ENCODE assay signal across 1 cellular context in the genomic region with DNA sequence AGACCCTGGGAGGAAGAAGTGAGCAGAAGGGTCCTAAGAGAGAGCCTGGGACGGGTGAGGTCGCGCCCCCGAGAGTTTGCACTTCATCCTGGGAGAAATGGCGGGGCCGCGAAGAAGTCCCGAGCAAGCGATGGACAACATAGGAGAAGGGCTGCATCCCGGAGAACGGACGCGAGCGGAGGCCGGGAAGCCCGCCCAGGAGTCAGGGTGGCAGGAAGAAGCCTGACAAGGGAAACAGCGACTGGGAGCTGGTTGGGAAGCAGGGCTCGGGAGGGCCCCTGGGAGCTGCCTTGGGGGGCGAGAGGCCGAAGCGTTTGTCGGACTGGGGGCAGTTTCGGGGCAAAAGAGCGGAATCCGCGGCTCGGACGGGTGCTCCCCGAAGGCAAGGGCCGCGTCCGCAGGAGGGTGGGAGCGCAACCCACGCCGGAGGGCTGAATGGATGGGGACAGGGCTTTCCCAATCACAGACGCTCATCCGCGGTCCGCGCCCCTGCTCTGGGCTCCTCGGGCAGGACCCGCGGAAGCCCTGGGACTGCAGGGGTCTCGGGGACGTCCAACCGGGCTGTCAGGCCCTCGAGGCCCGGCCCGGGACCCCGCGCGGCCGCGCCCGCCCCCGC.
TF ChIP-seq lines count a peak whose summit lies in the region.

No MANE protein-coding gene starts in this region.

TF ChIP-seq in K562, 482 proteins besides CTCF, POLR2A, EP300 and RAD21 (continued from another document):
- TF ChIP-seq, protein P1, sequence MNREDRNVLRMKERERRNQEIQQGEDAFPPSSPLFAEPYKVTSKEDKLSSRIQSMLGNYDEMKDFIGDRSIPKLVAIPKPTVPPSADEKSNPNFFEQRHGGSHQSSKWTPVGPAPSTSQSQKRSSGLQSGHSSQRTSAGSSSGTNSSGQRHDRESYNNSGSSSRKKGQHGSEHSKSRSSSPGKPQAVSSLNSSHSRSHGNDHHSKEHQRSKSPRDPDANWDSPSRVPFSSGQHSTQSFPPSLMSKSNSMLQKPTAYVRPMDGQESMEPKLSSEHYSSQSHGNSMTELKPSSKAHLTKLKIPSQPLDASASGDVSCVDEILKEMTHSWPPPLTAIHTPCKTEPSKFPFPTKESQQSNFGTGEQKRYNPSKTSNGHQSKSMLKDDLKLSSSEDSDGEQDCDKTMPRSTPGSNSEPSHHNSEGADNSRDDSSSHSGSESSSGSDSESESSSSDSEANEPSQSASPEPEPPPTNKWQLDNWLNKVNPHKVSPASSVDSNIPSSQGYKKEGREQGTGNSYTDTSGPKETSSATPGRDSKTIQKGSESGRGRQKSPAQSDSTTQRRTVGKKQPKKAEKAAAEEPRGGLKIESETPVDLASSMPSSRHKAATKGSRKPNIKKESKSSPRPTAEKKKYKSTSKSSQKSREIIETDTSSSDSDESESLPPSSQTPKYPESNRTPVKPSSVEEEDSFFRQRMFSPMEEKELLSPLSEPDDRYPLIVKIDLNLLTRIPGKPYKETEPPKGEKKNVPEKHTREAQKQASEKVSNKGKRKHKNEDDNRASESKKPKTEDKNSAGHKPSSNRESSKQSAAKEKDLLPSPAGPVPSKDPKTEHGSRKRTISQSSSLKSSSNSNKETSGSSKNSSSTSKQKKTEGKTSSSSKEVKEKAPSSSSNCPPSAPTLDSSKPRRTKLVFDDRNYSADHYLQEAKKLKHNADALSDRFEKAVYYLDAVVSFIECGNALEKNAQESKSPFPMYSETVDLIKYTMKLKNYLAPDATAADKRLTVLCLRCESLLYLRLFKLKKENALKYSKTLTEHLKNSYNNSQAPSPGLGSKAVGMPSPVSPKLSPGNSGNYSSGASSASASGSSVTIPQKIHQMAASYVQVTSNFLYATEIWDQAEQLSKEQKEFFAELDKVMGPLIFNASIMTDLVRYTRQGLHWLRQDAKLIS (CRISPR knock-in tag; IDR thresholded peaks at IDR 0.05), result peak; percentile 55; the same call in 1 of the 2 replicates
- TF ChIP-seq HMG20A (CRISPR knock-in tag; conservative IDR thresholded peaks at IDR 0.05) (no peak), CHD4 (IDR thresholded peaks at IDR 0.05; ENCODE audit: insufficient read depth, insufficient replicate concordance, low read depth, low read length, poor library complexity, severe bottlenecking) (no peak), FOXK2 (conservative IDR thresholded peaks at IDR 0.05 in 1 of 2, IDR thresholded peaks at IDR 0.05 in 1 of 2; ENCODE audit: low read depth in 2 of 2) (no peak), MECOM (CRISPR knock-in tag; IDR thresholded peaks at IDR 0.05) (no peak), ZSCAN32 (CRISPR knock-in tag; IDR thresholded peaks at IDR 0.05) (no peak), PHB (CRISPR knock-in tag; IDR thresholded peaks at IDR 0.05) (no peak), SP2 (IDR thresholded peaks at IDR 0.05; ENCODE audit: extremely low read depth, low read depth, low read length, poor library complexity, severe bottlenecking) (no peak), PCBP1 (IDR thresholded peaks at IDR 0.05; ENCODE audit: low read depth, low read length, poor library complexity, severe bottlenecking) (no peak), KHSRP (IDR thresholded peaks at IDR 0.05) (no peak), SAP30 (IDR thresholded peaks at IDR 0.05; ENCODE audit: borderline replicate concordance, insufficient read depth, low read depth, low read length, poor library complexity, severe bottlenecking) (peak; percentile 30), ZBTB7A (IDR thresholded peaks at IDR 0.05; ENCODE audit: borderline replicate concordance, control insufficient read depth, low read depth, low read length) (no peak), RBFOX2 (IDR thresholded peaks at IDR 0.05; ENCODE audit: low read depth, low read length) (peak; percentile 78), CCNT2 (IDR thresholded peaks at IDR 0.05; ENCODE audit: borderline replicate concordance, extremely low read depth, insufficient read length, low read depth, low read length) (peak; percentile 29), RB1 (IDR thresholded peaks at IDR 0.05; ENCODE audit: low read depth) (no peak), COPS2 (conservative IDR thresholded peaks at IDR 0.05) (no peak), ZFX (CRISPR knock-in tag; IDR thresholded peaks at IDR 0.05) (peak; percentile 42; the same call in 1 of the 2 replicates), SLC30A9 (CRISPR knock-in tag; IDR thresholded peaks at IDR 0.05) (no peak), BRF1 (IDR thresholded peaks at IDR 0.05; ENCODE audit: borderline replicate concordance, extremely low read depth, insufficient read length) (no peak), POLR2G (IDR thresholded peaks at IDR 0.05; ENCODE audit: low read depth, low read length) (peak; percentile 65)
- TF ChIP-seq, protein P2, sequence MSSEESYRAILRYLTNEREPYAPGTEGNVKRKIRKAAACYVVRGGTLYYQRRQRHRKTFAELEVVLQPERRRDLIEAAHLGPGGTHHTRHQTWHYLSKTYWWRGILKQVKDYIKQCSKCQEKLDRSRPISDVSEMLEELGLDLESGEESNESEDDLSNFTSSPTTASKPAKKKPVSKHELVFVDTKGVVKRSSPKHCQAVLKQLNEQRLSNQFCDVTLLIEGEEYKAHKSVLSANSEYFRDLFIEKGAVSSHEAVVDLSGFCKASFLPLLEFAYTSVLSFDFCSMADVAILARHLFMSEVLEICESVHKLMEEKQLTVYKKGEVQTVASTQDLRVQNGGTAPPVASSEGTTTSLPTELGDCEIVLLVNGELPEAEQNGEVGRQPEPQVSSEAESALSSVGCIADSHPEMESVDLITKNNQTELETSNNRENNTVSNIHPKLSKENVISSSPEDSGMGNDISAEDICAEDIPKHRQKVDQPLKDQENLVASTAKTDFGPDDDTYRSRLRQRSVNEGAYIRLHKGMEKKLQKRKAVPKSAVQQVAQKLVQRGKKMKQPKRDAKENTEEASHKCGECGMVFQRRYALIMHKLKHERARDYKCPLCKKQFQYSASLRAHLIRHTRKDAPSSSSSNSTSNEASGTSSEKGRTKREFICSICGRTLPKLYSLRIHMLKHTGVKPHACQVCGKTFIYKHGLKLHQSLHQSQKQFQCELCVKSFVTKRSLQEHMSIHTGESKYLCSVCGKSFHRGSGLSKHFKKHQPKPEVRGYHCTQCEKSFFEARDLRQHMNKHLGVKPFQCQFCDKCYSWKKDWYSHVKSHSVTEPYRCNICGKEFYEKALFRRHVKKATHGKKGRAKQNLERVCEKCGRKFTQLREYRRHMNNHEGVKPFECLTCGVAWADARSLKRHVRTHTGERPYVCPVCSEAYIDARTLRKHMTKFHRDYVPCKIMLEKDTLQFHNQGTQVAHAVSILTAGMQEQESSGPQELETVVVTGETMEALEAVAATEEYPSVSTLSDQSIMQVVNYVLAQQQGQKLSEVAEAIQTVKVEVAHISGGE (CRISPR knock-in tag; IDR thresholded peaks at IDR 0.05), result no peak
- TF ChIP-seq, protein P3, sequence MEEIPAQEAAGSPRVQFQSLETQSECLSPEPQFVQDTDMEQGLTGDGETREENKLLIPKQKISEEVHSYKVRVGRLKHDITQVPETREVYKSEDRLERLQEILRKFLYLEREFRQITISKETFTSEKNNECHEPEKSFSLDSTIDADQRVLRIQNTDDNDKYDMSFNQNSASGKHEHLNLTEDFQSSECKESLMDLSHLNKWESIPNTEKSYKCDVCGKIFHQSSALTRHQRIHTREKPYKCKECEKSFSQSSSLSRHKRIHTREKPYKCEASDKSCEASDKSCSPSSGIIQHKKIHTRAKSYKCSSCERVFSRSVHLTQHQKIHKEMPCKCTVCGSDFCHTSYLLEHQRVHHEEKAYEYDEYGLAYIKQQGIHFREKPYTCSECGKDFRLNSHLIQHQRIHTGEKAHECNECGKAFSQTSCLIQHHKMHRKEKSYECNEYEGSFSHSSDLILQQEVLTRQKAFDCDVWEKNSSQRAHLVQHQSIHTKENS (CRISPR knock-in tag; IDR thresholded peaks at IDR 0.05), result no peak
- TF ChIP-seq, protein P4, sequence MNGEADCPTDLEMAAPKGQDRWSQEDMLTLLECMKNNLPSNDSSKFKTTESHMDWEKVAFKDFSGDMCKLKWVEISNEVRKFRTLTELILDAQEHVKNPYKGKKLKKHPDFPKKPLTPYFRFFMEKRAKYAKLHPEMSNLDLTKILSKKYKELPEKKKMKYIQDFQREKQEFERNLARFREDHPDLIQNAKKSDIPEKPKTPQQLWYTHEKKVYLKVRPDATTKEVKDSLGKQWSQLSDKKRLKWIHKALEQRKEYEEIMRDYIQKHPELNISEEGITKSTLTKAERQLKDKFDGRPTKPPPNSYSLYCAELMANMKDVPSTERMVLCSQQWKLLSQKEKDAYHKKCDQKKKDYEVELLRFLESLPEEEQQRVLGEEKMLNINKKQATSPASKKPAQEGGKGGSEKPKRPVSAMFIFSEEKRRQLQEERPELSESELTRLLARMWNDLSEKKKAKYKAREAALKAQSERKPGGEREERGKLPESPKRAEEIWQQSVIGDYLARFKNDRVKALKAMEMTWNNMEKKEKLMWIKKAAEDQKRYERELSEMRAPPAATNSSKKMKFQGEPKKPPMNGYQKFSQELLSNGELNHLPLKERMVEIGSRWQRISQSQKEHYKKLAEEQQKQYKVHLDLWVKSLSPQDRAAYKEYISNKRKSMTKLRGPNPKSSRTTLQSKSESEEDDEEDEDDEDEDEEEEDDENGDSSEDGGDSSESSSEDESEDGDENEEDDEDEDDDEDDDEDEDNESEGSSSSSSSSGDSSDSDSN (IDR thresholded peaks at IDR 0.05; ENCODE audit: borderline replicate concordance in 1 of 2, low read depth in 2 of 2, low read length in 2 of 2), result 0 out of 4 replicates have a peak, but pooled peaks of 1 of the 2 experiments have one; percentile 27
- TF ChIP-seq, protein P5, sequence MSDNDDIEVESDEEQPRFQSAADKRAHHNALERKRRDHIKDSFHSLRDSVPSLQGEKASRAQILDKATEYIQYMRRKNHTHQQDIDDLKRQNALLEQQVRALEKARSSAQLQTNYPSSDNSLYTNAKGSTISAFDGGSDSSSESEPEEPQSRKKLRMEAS (CRISPR knock-in tag; IDR thresholded peaks at IDR 0.05), result 0 out of 2 replicates have a peak, but pooled peaks have one; percentile 20
- TF ChIP-seq, protein P6, sequence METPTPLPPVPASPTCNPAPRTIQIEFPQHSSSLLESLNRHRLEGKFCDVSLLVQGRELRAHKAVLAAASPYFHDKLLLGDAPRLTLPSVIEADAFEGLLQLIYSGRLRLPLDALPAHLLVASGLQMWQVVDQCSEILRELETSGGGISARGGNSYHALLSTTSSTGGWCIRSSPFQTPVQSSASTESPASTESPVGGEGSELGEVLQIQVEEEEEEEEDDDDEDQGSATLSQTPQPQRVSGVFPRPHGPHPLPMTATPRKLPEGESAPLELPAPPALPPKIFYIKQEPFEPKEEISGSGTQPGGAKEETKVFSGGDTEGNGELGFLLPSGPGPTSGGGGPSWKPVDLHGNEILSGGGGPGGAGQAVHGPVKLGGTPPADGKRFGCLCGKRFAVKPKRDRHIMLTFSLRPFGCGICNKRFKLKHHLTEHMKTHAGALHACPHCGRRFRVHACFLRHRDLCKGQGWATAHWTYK (CRISPR knock-in tag; IDR thresholded peaks at IDR 0.05), result no peak
- TF ChIP-seq, protein P7, sequence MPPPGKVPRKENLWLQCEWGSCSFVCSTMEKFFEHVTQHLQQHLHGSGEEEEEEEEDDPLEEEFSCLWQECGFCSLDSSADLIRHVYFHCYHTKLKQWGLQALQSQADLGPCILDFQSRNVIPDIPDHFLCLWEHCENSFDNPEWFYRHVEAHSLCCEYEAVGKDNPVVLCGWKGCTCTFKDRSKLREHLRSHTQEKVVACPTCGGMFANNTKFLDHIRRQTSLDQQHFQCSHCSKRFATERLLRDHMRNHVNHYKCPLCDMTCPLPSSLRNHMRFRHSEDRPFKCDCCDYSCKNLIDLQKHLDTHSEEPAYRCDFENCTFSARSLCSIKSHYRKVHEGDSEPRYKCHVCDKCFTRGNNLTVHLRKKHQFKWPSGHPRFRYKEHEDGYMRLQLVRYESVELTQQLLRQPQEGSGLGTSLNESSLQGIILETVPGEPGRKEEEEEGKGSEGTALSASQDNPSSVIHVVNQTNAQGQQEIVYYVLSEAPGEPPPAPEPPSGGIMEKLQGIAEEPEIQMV (tag; conservative IDR thresholded peaks at IDR 0.05; ENCODE audit: low read depth), result no peak
TF ChIP-seq in K562: peak in this region for 20.
